ENCODE assay signal across 9 cellular contexts in the genomic region with DNA sequence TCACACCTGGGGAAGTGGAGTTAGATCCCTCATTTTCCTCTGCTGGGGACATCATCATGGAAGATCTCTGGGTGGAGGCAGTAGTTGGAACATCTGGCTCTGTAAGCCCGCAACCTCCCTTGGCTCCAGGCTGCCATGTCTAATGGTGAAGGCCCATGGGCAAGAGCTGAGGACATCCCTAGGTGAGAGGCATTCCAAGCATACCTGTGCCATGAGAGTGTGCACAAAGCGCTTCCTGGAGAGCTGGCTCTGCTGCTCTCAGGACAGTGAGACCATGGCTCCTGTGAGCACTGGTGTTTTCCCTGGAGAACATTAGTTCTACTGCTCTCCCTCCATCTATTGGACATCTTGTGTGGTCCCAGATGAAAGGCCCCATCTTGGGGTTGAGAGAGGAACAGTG.
DNase-seq lines count a peak whose midpoint lies in the region; ATAC-seq lines count a peak whose summit lies in the region.
"Had no signal": no experiment of that assay in that cellular context is flagged by ENCODE, and none has a peak within 500 bp of the region (broad histone marks: within the 10 kb centered on the region; RNA-seq: fewer than 3 reads in every experiment).

No MANE protein-coding gene starts in this region.

- peaks cover 62% of the 10 kb centered on the region for H3K36me3 Mint-ChIP-seq in activated naive CD4-positive, alpha-beta T cell treated with anti-CD3 and anti-CD28 coated beads, Interleukin-2, amount 10 ng/mL, durations not matched to agents 7 days and 5 days
- peaks cover 25 to 49% of the 10 kb centered on the region in 2 donors for H3K36me3 Mint-ChIP-seq in stimulated activated naive B cell treated with anti-CD40 and anti-IgM and Interleukin-4, amounts not matched to agents 10 μg/mL and 1 μg/mL and 100 μg/mL, for 72 hours

- CTCF ChIA-PET in activated naive CD4-positive, alpha-beta T cell treated with anti-CD3 and anti-CD28 coated beads, Interleukin-2, amount 10 ng/mL, durations not matched to agents 7 days and 5 days (lab: Charles Lee), result interaction anchor here (0.8 to 3.8 kb wide), 4 partner anchors 8 to 28 kb away, joined by 3 to 17 read pairs (median 6); no protein-coding TSS in a partner anchor

- DNase-seq in activated naive CD4-positive, alpha-beta T cell treated with anti-CD3 and anti-CD28 coated beads, Interleukin-2, amount 10 ng/mL, durations not matched to agents 7 days and 5 days, result no peak
- no peak for DNase-seq in activated naive CD4-positive, alpha-beta T cell treated with anti-CD3 and anti-CD28 coated beads, Interleukin-2, amount 50 U/mL, for 16 hours
- DNase-seq in SW480 (ENCODE audit: low spot score) (peak; percentile 89), glomerular visceral epithelial cell (ENCODE audit: extremely low spot score) (peak; percentile 59), OCI-M2 (lab: John Stamatoyannopoulos, UW; ENCODE audit: unreplicated experiment) (no peak)
- no peak for DNase-seq in stimulated activated naive B cell treated with anti-CD40 and anti-IgM and Interleukin-4, amounts not matched to agents 10 μg/mL and 1 μg/mL and 100 μg/mL, for 72 hours

- no peaks in the 10 kb centered on the region for H3K27me3 Mint-ChIP-seq in activated naive CD4-positive, alpha-beta T cell treated with anti-CD3 and anti-CD28 coated beads, Interleukin-2, amount 10 ng/mL, durations not matched to agents 7 days and 5 days
- no peaks in the 10 kb centered on the region for H3K27me3 Mint-ChIP-seq in stimulated activated naive B cell treated with anti-CD40 and anti-IgM and Interleukin-4, amounts not matched to agents 10 μg/mL and 1 μg/mL and 100 μg/mL, for 72 hours
- H3K27me3 Mint-ChIP-seq: IgD-negative memory B cell had no signal

- H3K4me3 Mint-ChIP-seq in activated naive CD4-positive, alpha-beta T cell treated with anti-CD3 and anti-CD28 coated beads, Interleukin-2, amount 10 ng/mL, durations not matched to agents 7 days and 5 days, result peak overlapping the region; percentile 40
- H3K4me3 Mint-ChIP-seq in stimulated activated naive B cell treated with anti-CD40 and anti-IgM and Interleukin-4, amounts not matched to agents 10 μg/mL and 1 μg/mL and 100 μg/mL, for 72 hours, result peak overlapping the region in 1 of 2 donors; percentile 64

- ATAC-seq in stimulated activated naive B cell treated with anti-CD40 and anti-IgM and Interleukin-4, amounts not matched to agents 10 μg/mL and 1 μg/mL and 100 μg/mL, for 72 hours (replicated peaks), result no peak
- ATAC-seq in GM19397 (IDR thresholded peaks at IDR 0.05; ENCODE audit: unreplicated experiment) (no peak), GM21825 (IDR thresholded peaks at IDR 0.05; ENCODE audit: unreplicated experiment) (no peak)

- no peaks in the 10 kb centered on the region for H3K9me3 Mint-ChIP-seq in activated naive CD4-positive, alpha-beta T cell treated with anti-CD3 and anti-CD28 coated beads, Interleukin-2, amount 10 ng/mL, durations not matched to agents 7 days and 5 days
- no peaks in the 10 kb centered on the region for H3K9me3 Mint-ChIP-seq in stimulated activated naive B cell treated with anti-CD40 and anti-IgM and Interleukin-4, amounts not matched to agents 10 μg/mL and 1 μg/mL and 100 μg/mL, for 72 hours
- H3K9me3 Mint-ChIP-seq: IgD-negative memory B cell had no signal

- H3K27ac Mint-ChIP-seq in activated naive CD4-positive, alpha-beta T cell treated with anti-CD3 and anti-CD28 coated beads, Interleukin-2, amount 10 ng/mL, durations not matched to agents 7 days and 5 days, result peak overlapping the region; percentile 86
- H3K27ac Mint-ChIP-seq in stimulated activated naive B cell treated with anti-CD40 and anti-IgM and Interleukin-4, amounts not matched to agents 10 μg/mL and 1 μg/mL and 100 μg/mL, for 72 hours, result peak overlapping the region; percentile 89

- H3K4me1 Mint-ChIP-seq in activated naive CD4-positive, alpha-beta T cell treated with anti-CD3 and anti-CD28 coated beads, Interleukin-2, amount 10 ng/mL, durations not matched to agents 7 days and 5 days, result peaks cover 92% of the 10 kb centered on the region
- H3K4me1 Mint-ChIP-seq in stimulated activated naive B cell treated with anti-CD40 and anti-IgM and Interleukin-4, amounts not matched to agents 10 μg/mL and 1 μg/mL and 100 μg/mL, for 72 hours, result peaks cover 46 to 82% of the 10 kb centered on the region in 2 donors

Comparison
In these comparisons a context has a peak if more than half of its experiments do, and no peak if none do; other contexts are left out.
1. DNase-seq: peak in SW480 (single experiment) and glomerular visceral epithelial cell (single experiment); none in activated naive CD4-positive, alpha-beta T cell treated with anti-CD3 and anti-CD28 coated beads, Interleukin-2, amount 10 ng/mL, durations not matched to agents 7 days and 5 days (single experiment), activated naive CD4-positive, alpha-beta T cell treated with anti-CD3 and anti-CD28 coated beads, Interleukin-2, amount 50 U/mL, for 16 hours (single experiment), stimulated activated naive B cell treated with anti-CD40 and anti-IgM and Interleukin-4, amounts not matched to agents 10 μg/mL and 1 μg/mL and 100 μg/mL, for 72 hours (single experiment) and OCI-M2 (single experiment).